26 cellular contexts compared by ENCODE assay signal in genomic region chr6:37891072-37891471, GRCh38.
"Had no signal": no experiment of that assay in that cellular context is flagged by ENCODE, and none has a peak within 500 bp of the region (broad histone marks: within the 10 kb centered on the region; RNA-seq: fewer than 3 reads in every experiment).

No MANE protein-coding gene starts in this region.

- H3K36me3 ChIP-seq: gastrocnemius medialis, lower lobe of right lung had no signal

- H3K4me1 Mint-ChIP-seq: endodermal cell had no signal

- H3K27ac ChIP-seq: esophagus squamous epithelium, gastrocnemius medialis, heart right ventricle, left lung, lower lobe of right lung had no signal

- ATAC-seq: effector memory CD8-positive, alpha-beta T cell; esophagus mucosa; gastrocnemius medialis; heart right ventricle; left cardiac atrium; left lung; left ventricle myocardium superior; lower lobe of right lung; mucosa of descending colon; naive thymus-derived CD8-positive, alpha-beta T cell had no signal

- H3K27me3 ChIP-seq: esophagus squamous epithelium, gastrocnemius medialis, heart right ventricle, left lung had no signal

- H3K27me3 Mint-ChIP-seq: dendritic cell treated with granulocyte-macrophage colony-stimulating factor and Interleukin-4, amounts not matched to agents 40 ng/mL and 50 ng/mL, for 4 days; effector memory CD8-positive, alpha-beta T cell; naive B cell; naive thymus-derived CD8-positive, alpha-beta T cell had no signal

- H3K9me3 Mint-ChIP-seq: dendritic cell treated with granulocyte-macrophage colony-stimulating factor and Interleukin-4, amounts not matched to agents 40 ng/mL and 50 ng/mL, for 4 days; effector memory CD8-positive, alpha-beta T cell; endodermal cell had no signal

- H3K4me3 ChIP-seq: esophagus squamous epithelium, gastrocnemius medialis, heart right ventricle, left lung, lower lobe of right lung, mucosa of descending colon had no signal

- DNase-seq: cortex of kidney; effector CD8-positive, alpha-beta T cell; effector memory CD8-positive, alpha-beta T cell; endodermal cell; esophagus squamous epithelium; foreskin fibroblast; foreskin melanocyte; gastrocnemius medialis; glutamatergic neuron; head of caudate nucleus; heart right ventricle; hippocampal formation; left cardiac atrium; left lung; left ventricle myocardium superior; lower lobe of right lung; mesenchymal stem cell; mucosa of descending colon; naive B cell; naive thymus-derived CD8-positive, alpha-beta T cell had no signal

- H3K4me3 Mint-ChIP-seq: dendritic cell treated with granulocyte-macrophage colony-stimulating factor and Interleukin-4, amounts not matched to agents 40 ng/mL and 50 ng/mL, for 4 days; effector memory CD8-positive, alpha-beta T cell; endodermal cell; mesothelial cell of epicardium; naive B cell; naive thymus-derived CD8-positive, alpha-beta T cell had no signal

- H3K9me3 ChIP-seq: gastrocnemius medialis, lower lobe of right lung, mucosa of descending colon had no signal

- H3K27ac Mint-ChIP-seq: dendritic cell treated with granulocyte-macrophage colony-stimulating factor and Interleukin-4, amounts not matched to agents 40 ng/mL and 50 ng/mL, for 4 days; effector memory CD8-positive, alpha-beta T cell; endodermal cell; mesothelial cell of epicardium had no signal

- FAIRE-seq: endometrium, islet of Langerhans, keratinocyte had no signal
